2 cellular contexts compared by ENCODE assay signal in genomic region chr10:104333728-104334373, GRCh38.
TF ChIP-seq lines count a peak whose summit lies in the region.

No MANE protein-coding gene starts in this region.

TF ChIP-seq in GM23338, 12 proteins besides CTCF, POLR2A, EP300 and RAD21 (continued from another document):
- TF ChIP-seq NANOG (IDR thresholded peaks at IDR 0.05; ENCODE audit: borderline replicate concordance) (no peak), POLR2AphosphoS5 (IDR thresholded peaks at IDR 0.05; ENCODE audit: low read depth) (no peak), EZH2 (IDR thresholded peaks at IDR 0.05; ENCODE audit: low read depth, unreplicated experiment) (no peak), CREB1 (CRISPR knock-in tag; IDR thresholded peaks at IDR 0.05; ENCODE audit: low read depth) (no peak), JUNB (IDR thresholded peaks at IDR 0.05; ENCODE audit: unreplicated experiment) (no peak), STAT1 (IDR thresholded peaks at IDR 0.05; ENCODE audit: unreplicated experiment) (no peak)
- TF ChIP-seq, protein P1, sequence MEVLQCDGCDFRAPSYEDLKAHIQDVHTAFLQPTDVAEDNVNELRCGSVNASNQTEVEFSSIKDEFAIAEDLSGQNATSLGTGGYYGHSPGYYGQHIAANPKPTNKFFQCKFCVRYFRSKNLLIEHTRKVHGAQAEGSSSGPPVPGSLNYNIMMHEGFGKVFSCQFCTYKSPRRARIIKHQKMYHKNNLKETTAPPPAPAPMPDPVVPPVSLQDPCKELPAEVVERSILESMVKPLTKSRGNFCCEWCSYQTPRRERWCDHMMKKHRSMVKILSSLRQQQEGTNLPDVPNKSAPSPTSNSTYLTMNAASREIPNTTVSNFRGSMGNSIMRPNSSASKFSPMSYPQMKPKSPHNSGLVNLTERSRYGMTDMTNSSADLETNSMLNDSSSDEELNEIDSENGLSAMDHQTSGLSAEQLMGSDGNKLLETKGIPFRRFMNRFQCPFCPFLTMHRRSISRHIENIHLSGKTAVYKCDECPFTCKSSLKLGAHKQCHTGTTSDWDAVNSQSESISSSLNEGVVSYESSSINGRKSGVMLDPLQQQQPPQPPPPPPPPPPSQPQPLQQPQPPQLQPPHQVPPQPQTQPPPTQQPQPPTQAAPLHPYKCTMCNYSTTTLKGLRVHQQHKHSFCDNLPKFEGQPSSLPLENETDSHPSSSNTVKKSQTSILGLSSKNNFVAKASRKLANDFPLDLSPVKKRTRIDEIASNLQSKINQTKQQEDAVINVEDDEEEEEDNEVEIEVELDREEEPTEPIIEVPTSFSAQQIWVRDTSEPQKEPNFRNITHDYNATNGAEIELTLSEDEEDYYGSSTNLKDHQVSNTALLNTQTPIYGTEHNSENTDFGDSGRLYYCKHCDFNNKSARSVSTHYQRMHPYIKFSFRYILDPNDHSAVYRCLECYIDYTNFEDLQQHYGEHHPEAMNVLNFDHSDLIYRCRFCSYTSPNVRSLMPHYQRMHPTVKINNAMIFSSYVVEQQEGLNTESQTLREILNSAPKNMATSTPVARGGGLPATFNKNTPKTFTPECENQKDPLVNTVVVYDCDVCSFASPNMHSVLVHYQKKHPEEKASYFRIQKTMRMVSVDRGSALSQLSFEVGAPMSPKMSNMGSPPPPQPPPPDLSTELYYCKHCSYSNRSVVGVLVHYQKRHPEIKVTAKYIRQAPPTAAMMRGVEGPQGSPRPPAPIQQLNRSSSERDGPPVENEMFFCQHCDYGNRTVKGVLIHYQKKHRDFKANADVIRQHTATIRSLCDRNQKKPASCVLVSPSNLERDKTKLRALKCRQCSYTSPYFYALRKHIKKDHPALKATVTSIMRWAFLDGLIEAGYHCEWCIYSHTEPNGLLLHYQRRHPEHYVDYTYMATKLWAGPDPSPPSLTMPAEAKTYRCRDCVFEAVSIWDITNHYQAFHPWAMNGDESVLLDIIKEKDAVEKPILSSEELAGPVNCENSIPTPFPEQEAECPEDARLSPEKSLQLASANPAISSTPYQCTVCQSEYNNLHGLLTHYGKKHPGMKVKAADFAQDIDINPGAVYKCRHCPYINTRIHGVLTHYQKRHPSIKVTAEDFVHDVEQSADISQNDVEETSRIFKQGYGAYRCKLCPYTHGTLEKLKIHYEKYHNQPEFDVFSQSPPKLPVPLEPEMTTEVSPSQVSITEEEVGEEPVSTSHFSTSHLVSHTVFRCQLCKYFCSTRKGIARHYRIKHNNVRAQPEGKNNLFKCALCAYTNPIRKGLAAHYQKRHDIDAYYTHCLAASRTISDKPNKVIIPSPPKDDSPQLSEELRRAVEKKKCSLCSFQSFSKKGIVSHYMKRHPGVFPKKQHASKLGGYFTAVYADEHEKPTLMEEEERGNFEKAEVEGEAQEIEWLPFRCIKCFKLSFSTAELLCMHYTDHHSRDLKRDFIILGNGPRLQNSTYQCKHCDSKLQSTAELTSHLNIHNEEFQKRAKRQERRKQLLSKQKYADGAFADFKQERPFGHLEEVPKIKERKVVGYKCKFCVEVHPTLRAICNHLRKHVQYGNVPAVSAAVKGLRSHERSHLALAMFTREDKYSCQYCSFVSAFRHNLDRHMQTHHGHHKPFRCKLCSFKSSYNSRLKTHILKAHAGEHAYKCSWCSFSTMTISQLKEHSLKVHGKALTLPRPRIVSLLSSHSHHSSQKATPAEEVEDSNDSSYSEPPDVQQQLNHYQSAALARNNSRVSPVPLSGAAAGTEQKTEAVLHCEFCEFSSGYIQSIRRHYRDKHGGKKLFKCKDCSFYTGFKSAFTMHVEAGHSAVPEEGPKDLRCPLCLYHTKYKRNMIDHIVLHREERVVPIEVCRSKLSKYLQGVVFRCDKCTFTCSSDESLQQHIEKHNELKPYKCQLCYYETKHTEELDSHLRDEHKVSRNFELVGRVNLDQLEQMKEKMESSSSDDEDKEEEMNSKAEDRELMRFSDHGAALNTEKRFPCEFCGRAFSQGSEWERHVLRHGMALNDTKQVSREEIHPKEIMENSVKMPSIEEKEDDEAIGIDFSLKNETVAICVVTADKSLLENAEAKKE (CRISPR knock-in tag; IDR thresholded peaks at IDR 0.05) = no peak
- TF ChIP-seq, protein P2, sequence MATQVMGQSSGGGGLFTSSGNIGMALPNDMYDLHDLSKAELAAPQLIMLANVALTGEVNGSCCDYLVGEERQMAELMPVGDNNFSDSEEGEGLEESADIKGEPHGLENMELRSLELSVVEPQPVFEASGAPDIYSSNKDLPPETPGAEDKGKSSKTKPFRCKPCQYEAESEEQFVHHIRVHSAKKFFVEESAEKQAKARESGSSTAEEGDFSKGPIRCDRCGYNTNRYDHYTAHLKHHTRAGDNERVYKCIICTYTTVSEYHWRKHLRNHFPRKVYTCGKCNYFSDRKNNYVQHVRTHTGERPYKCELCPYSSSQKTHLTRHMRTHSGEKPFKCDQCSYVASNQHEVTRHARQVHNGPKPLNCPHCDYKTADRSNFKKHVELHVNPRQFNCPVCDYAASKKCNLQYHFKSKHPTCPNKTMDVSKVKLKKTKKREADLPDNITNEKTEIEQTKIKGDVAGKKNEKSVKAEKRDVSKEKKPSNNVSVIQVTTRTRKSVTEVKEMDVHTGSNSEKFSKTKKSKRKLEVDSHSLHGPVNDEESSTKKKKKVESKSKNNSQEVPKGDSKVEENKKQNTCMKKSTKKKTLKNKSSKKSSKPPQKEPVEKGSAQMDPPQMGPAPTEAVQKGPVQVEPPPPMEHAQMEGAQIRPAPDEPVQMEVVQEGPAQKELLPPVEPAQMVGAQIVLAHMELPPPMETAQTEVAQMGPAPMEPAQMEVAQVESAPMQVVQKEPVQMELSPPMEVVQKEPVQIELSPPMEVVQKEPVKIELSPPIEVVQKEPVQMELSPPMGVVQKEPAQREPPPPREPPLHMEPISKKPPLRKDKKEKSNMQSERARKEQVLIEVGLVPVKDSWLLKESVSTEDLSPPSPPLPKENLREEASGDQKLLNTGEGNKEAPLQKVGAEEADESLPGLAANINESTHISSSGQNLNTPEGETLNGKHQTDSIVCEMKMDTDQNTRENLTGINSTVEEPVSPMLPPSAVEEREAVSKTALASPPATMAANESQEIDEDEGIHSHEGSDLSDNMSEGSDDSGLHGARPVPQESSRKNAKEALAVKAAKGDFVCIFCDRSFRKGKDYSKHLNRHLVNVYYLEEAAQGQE (IDR thresholded peaks at IDR 0.05; ENCODE audit: unreplicated experiment) = no peak
TF ChIP-seq in GM23338: peak in this region for 0.

TF ChIP-seq in WTC11, 78 proteins besides CTCF, POLR2A, EP300 and RAD21 (continued from another document):
- TF ChIP-seq, protein P3, sequence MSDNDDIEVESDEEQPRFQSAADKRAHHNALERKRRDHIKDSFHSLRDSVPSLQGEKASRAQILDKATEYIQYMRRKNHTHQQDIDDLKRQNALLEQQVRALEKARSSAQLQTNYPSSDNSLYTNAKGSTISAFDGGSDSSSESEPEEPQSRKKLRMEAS (CRISPR knock-in tag; IDR thresholded peaks at IDR 0.05) = no peak
- TF ChIP-seq GABPB1 (CRISPR knock-in tag; IDR thresholded peaks at IDR 0.05) = no peak
- no peak for TF ChIP-seq EMX1 (CRISPR knock-in tag; IDR thresholded peaks at IDR 0.05)
- TF ChIP-seq, protein P4, sequence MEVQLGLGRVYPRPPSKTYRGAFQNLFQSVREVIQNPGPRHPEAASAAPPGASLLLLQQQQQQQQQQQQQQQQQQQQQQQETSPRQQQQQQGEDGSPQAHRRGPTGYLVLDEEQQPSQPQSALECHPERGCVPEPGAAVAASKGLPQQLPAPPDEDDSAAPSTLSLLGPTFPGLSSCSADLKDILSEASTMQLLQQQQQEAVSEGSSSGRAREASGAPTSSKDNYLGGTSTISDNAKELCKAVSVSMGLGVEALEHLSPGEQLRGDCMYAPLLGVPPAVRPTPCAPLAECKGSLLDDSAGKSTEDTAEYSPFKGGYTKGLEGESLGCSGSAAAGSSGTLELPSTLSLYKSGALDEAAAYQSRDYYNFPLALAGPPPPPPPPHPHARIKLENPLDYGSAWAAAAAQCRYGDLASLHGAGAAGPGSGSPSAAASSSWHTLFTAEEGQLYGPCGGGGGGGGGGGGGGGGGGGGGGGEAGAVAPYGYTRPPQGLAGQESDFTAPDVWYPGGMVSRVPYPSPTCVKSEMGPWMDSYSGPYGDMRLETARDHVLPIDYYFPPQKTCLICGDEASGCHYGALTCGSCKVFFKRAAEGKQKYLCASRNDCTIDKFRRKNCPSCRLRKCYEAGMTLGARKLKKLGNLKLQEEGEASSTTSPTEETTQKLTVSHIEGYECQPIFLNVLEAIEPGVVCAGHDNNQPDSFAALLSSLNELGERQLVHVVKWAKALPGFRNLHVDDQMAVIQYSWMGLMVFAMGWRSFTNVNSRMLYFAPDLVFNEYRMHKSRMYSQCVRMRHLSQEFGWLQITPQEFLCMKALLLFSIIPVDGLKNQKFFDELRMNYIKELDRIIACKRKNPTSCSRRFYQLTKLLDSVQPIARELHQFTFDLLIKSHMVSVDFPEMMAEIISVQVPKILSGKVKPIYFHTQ (CRISPR knock-in tag; IDR thresholded peaks at IDR 0.05) = no peak
- TF ChIP-seq, protein P5, sequence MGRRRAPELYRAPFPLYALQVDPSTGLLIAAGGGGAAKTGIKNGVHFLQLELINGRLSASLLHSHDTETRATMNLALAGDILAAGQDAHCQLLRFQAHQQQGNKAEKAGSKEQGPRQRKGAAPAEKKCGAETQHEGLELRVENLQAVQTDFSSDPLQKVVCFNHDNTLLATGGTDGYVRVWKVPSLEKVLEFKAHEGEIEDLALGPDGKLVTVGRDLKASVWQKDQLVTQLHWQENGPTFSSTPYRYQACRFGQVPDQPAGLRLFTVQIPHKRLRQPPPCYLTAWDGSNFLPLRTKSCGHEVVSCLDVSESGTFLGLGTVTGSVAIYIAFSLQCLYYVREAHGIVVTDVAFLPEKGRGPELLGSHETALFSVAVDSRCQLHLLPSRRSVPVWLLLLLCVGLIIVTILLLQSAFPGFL (CRISPR knock-in tag; IDR thresholded peaks at IDR 0.05; ENCODE audit: borderline replicate concordance) = no peak
- TF ChIP-seq, protein P6, sequence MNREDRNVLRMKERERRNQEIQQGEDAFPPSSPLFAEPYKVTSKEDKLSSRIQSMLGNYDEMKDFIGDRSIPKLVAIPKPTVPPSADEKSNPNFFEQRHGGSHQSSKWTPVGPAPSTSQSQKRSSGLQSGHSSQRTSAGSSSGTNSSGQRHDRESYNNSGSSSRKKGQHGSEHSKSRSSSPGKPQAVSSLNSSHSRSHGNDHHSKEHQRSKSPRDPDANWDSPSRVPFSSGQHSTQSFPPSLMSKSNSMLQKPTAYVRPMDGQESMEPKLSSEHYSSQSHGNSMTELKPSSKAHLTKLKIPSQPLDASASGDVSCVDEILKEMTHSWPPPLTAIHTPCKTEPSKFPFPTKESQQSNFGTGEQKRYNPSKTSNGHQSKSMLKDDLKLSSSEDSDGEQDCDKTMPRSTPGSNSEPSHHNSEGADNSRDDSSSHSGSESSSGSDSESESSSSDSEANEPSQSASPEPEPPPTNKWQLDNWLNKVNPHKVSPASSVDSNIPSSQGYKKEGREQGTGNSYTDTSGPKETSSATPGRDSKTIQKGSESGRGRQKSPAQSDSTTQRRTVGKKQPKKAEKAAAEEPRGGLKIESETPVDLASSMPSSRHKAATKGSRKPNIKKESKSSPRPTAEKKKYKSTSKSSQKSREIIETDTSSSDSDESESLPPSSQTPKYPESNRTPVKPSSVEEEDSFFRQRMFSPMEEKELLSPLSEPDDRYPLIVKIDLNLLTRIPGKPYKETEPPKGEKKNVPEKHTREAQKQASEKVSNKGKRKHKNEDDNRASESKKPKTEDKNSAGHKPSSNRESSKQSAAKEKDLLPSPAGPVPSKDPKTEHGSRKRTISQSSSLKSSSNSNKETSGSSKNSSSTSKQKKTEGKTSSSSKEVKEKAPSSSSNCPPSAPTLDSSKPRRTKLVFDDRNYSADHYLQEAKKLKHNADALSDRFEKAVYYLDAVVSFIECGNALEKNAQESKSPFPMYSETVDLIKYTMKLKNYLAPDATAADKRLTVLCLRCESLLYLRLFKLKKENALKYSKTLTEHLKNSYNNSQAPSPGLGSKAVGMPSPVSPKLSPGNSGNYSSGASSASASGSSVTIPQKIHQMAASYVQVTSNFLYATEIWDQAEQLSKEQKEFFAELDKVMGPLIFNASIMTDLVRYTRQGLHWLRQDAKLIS (CRISPR knock-in tag; IDR thresholded peaks at IDR 0.05; ENCODE audit: borderline replicate concordance) = no peak
- TF ChIP-seq ETV6 (CRISPR knock-in tag; IDR thresholded peaks at IDR 0.05) = no peak
- no peak for TF ChIP-seq ERG (CRISPR knock-in tag; IDR thresholded peaks at IDR 0.05)
- TF ChIP-seq JUN (CRISPR knock-in tag; IDR thresholded peaks at IDR 0.05) = no peak
- TF ChIP-seq JAZF1 (CRISPR knock-in tag; IDR thresholded peaks at IDR 0.05) = no peak
- no peak for TF ChIP-seq ZMAT4 (CRISPR knock-in tag; IDR thresholded peaks at IDR 0.05)
- no peak for TF ChIP-seq CREB1 (CRISPR knock-in tag; IDR thresholded peaks at IDR 0.05)
- no peak for TF ChIP-seq SMAD4 (CRISPR knock-in tag; IDR thresholded peaks at IDR 0.05)
- TF ChIP-seq PRRX2 (CRISPR knock-in tag; IDR thresholded peaks at IDR 0.05) = no peak
